16 cellular contexts compared by ENCODE assay signal in genomic region chr3:117746091-117746490, GRCh38.
DNase-seq lines count a peak whose midpoint lies in the region; ATAC-seq and TF ChIP-seq lines count a peak whose summit lies in the region.
"Had no signal": no experiment of that assay in that cellular context is flagged by ENCODE, and none has a peak within 500 bp of the region (broad histone marks: within the 10 kb centered on the region; RNA-seq: fewer than 3 reads in every experiment).

No MANE protein-coding gene starts in this region.

- H4K20me1 ChIP-seq in H9 (ENCODE audit: control insufficient read depth, insufficient read depth, insufficient read length), result no peaks in the 10 kb centered on the region
- H4K20me1 ChIP-seq: BLaER1 had no signal

- H4K8ac ChIP-seq in H9 (replicated peaks; ENCODE audit: insufficient read length, low read depth, low read length), result no peak overlapping the region

- no peaks in the 10 kb centered on the region for H3K79me2 ChIP-seq in H9 (ENCODE audit: insufficient read depth, low read length)

- H3T11ph ChIP-seq in H9 (ENCODE audit: low read length), result no peak overlapping the region

- no peak overlapping the region for H3K9ac ChIP-seq in H9 (ENCODE audit: extremely low read depth, insufficient read length, low read length)
- H3K9ac ChIP-seq: BLaER1 had no signal

- H3K4me1 Mint-ChIP-seq in activated T-helper 2 cell treated with anti-CD3 and anti-CD28 coated beads, Interferon-gamma antibody, Interleukin-2, Interleukin-4, amounts not matched to agents 10 μg/mL and 5 μg/mL and 100 μg/mL, durations not matched to agents 14 hours and 24 hours and 36 hours (ENCODE audit: low read depth), result no peaks in the 10 kb centered on the region
- H3K4me1 Mint-ChIP-seq in H9, result peaks cover 0 to 2% of the 10 kb centered on the region in 2 experiments; a peak in 1 of 4 replicates
- H3K4me1 Mint-ChIP-seq: CD14-positive monocyte; CD4-positive, alpha-beta memory T cell had no signal

- H3K4me2 ChIP-seq in H9 (ENCODE audit: insufficient read depth, insufficient read length, low read length), result no peak overlapping the region
- H3K4me2 ChIP-seq: A549, BLaER1 had no signal

- H4K91ac ChIP-seq in H9 (ENCODE audit: insufficient read length, low read depth, low read length), result no peak overlapping the region

- H3K9me3 Mint-ChIP-seq in activated T-helper 2 cell treated with anti-CD3 and anti-CD28 coated beads, Interferon-gamma antibody, Interleukin-2, Interleukin-4, amounts not matched to agents 10 μg/mL and 5 μg/mL and 100 μg/mL, durations not matched to agents 14 hours and 24 hours and 36 hours, result no peaks in the 10 kb centered on the region
- H3K9me3 Mint-ChIP-seq in H9, result peaks cover 0 to 3% of the 10 kb centered on the region in 2 experiments; a peak in 2 of 5 replicates

- no peak overlapping the region for H2BK12ac ChIP-seq in H9 (ENCODE audit: insufficient read length, low read depth, low read length)

- no peaks in the 10 kb centered on the region for H3K27me3 Mint-ChIP-seq in activated T-helper 2 cell treated with anti-CD3 and anti-CD28 coated beads, Interferon-gamma antibody, Interleukin-2, Interleukin-4, amounts not matched to agents 10 μg/mL and 5 μg/mL and 100 μg/mL, durations not matched to agents 14 hours and 24 hours and 36 hours (ENCODE audit: low read depth)
- no peaks in the 10 kb centered on the region for H3K27me3 Mint-ChIP-seq in H9 (ENCODE audit: low read depth)
- H3K27me3 Mint-ChIP-seq: CD4-positive, alpha-beta memory T cell had no signal

- H2AFZ ChIP-seq in H9 (ENCODE audit: low read length), result no peak overlapping the region

- no peaks in the 10 kb centered on the region for H3K23me2 ChIP-seq in H9 (ENCODE audit: insufficient read length, low read depth, low read length, poor library complexity, severe bottlenecking)

- H3K18ac ChIP-seq in H9 (ENCODE audit: insufficient read length, low read depth, low read length), result no peak overlapping the region

- H2BK20ac ChIP-seq in H9 (ENCODE audit: low read depth, low read length, poor library complexity, severe bottlenecking), result no peak overlapping the region

- intact Hi-C loops in sciatic nerve (cut with DNase I), result no loop called here
- intact Hi-C loops in activated T-helper 2 cell treated with anti-CD3 and anti-CD28 coated beads, Interferon-gamma antibody, Interleukin-2, Interleukin-4, amounts not matched to agents 10 μg/mL and 5 μg/mL and 100 μg/mL, durations not matched to agents 14 hours and 24 hours and 36 hours (cut with micrococcal nuclease), result no loop called here

- H3K14ac ChIP-seq in H9 (ENCODE audit: insufficient read depth, low read length), result no peak overlapping the region

- in situ Hi-C loops in G401 (cut with HindIII; ENCODE audit: low sequenced_read_pairs), result no loop called here

- WGBS in H9 (ENCODE audit: extremely low coverage, insufficient read length, low lambda C conversion rate), result no CpG with 5 or more reads among the region's 3 CpGs

- H3K27ac ChIP-seq in H9 (ENCODE audit: insufficient read length, low read depth, low read length), result no peak overlapping the region
- H3K27ac ChIP-seq: A549, BLaER1 had no signal

- no peaks in the 10 kb centered on the region for H3K4me1 ChIP-seq in H9 (ENCODE audit: insufficient read depth, low read length)
- H3K4me1 ChIP-seq: A549, BLaER1 had no signal

- H3K27me3 ChIP-seq in H9 (ENCODE audit: insufficient read depth, low read length), result no peaks in the 10 kb centered on the region
- H3K27me3 ChIP-seq: BLaER1 had no signal

- no peak overlapping the region for H4K5ac ChIP-seq in H9 (ENCODE audit: insufficient read length, low read depth, low read length)

- no peak overlapping the region for H3K4ac ChIP-seq in H9 (ENCODE audit: low read depth, low read length)

- no peaks in the 10 kb centered on the region for H3K36me3 Mint-ChIP-seq in activated T-helper 2 cell treated with anti-CD3 and anti-CD28 coated beads, Interferon-gamma antibody, Interleukin-2, Interleukin-4, amounts not matched to agents 10 μg/mL and 5 μg/mL and 100 μg/mL, durations not matched to agents 14 hours and 24 hours and 36 hours (ENCODE audit: low read depth)
- peaks cover 0 to 2% (median 0%) of the 10 kb centered on the region in 3 experiments; a peak in 2 of 7 replicates for H3K36me3 Mint-ChIP-seq in H9 (ENCODE audit: insufficient read depth in 1 of 3, low read depth in 3 of 3)
- H3K36me3 Mint-ChIP-seq: CD14-positive monocyte; CD4-positive, alpha-beta memory T cell had no signal

- H3K56ac ChIP-seq in H9 (ENCODE audit: insufficient read length, low read depth, low read length), result no peak overlapping the region

- no peak overlapping the region for H2BK5ac ChIP-seq in H9 (ENCODE audit: insufficient read length, low read length)

- no peak overlapping the region for H3K23ac ChIP-seq in H9 (ENCODE audit: insufficient read length, low read depth, low read length)

- no peak overlapping the region for H3K27ac Mint-ChIP-seq in activated T-helper 2 cell treated with anti-CD3 and anti-CD28 coated beads, Interferon-gamma antibody, Interleukin-2, Interleukin-4, amounts not matched to agents 10 μg/mL and 5 μg/mL and 100 μg/mL, durations not matched to agents 14 hours and 24 hours and 36 hours
- no peak overlapping the region for H3K27ac Mint-ChIP-seq in H9
- H3K27ac Mint-ChIP-seq: CD14-positive monocyte; CD4-positive, alpha-beta memory T cell had no signal

- no peak overlapping the region for H2BK15ac ChIP-seq in H9 (ENCODE audit: low read depth, low read length)

- H3K4me3 Mint-ChIP-seq in activated T-helper 2 cell treated with anti-CD3 and anti-CD28 coated beads, Interferon-gamma antibody, Interleukin-2, Interleukin-4, amounts not matched to agents 10 μg/mL and 5 μg/mL and 100 μg/mL, durations not matched to agents 14 hours and 24 hours and 36 hours (ENCODE audit: low read depth), result no peak overlapping the region
- H3K4me3 Mint-ChIP-seq in H9, result no peak overlapping the region
- H3K4me3 Mint-ChIP-seq: CD14-positive monocyte; CD4-positive, alpha-beta memory T cell had no signal

- no peaks in the 10 kb centered on the region for H3K79me1 ChIP-seq in H9 (ENCODE audit: insufficient read depth, low read depth, low read length, poor library complexity, severe bottlenecking)

- no peak overlapping the region for H2AK5ac ChIP-seq in H9 (ENCODE audit: insufficient read length, low read length)

- no peak for TF ChIP-seq CTCF in H9 (conservative IDR thresholded peaks at IDR 0.05)

- peak; percentile 45 for ATAC-seq in sciatic nerve
- ATAC-seq: A549 had no signal

- no peaks in the 10 kb centered on the region for H3K9me3 ChIP-seq in H9 (ENCODE audit: control insufficient read depth, low read depth, low read length)
- H3K9me3 ChIP-seq: A549, HAP-1 had no signal

- peak; percentile 90 for DNase-seq in G401 (ENCODE audit: low spot score)
- peak; percentile 89 to 97 for DNase-seq in NCI-H446 (lab: John Stamatoyannopoulos, UW)
- peak; percentile 67 for DNase-seq in cerebellum (ENCODE audit: low spot score)
- no peak for DNase-seq in sciatic nerve (ENCODE audit: low spot score)
- DNase-seq in activated T-helper 2 cell treated with anti-CD3 and anti-CD28 coated beads, Interferon-gamma antibody, Interleukin-2, Interleukin-4, amounts not matched to agents 10 μg/mL and 5 μg/mL and 100 μg/mL, durations not matched to agents 14 hours and 24 hours and 36 hours (ENCODE audit: low spot score), result no peak
- no peak for DNase-seq in H9
- DNase-seq in NCI-H2196 (lab: John Stamatoyannopoulos, UW; ENCODE audit: unreplicated experiment), result no peak
- DNase-seq: AML-193; CD4-positive, alpha-beta memory T cell; DMS53; DND-41; EL had no signal

- no peak overlapping the region for H2BK120ac ChIP-seq in H9 (ENCODE audit: low read depth, low read length, poor library complexity, severe bottlenecking)

Comparison
In these comparisons a context has a peak if more than half of its experiments do, and no peak if none do; other contexts are left out.
1. DNase-seq: peak in G401 (single experiment), NCI-H446 (2 of 2) and cerebellum (single experiment); none in sciatic nerve (single experiment), activated T-helper 2 cell treated with anti-CD3 and anti-CD28 coated beads, Interferon-gamma antibody, Interleukin-2, Interleukin-4, amounts not matched to agents 10 μg/mL and 5 μg/mL and 100 μg/mL, durations not matched to agents 14 hours and 24 hours and 36 hours (single experiment), H9 (single experiment) and NCI-H2196 (single experiment).